25 cellular contexts compared by ENCODE assay signal in the genomic region with DNA sequence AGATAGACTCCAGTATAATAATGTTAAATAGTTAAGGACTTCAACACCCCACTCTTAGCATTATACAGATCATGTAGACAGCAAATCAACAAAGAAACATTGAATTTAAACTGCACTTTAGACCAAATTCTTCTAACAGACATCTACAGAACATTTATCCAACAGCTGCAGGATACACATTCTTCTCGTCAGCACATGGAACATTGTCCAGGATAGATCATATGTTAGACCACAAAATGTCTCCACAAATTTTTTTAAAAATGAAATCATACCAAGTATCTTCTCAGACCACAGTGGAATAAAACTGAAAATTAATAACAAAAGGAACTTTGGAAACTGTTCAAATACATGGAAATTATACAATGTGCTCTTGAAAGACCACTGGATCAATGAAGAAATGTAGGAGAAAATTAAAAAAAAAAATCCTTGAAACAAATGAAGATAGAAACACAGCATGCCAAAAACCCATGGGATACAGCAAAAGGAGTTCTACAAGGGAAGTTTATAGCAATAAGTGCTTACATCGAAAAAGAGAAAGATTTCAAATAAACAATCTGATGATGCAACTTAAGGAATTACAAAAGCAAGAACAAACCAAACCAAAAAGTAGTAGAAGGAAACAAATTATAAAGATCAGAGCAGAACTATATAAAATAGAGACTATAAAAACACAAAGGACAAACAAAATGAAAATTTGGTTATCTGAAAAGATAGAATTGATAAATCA. TPM values are rescaled to one million over a fixed set of nuclear protein-coding genes. Genes with fewer than 3 reads are reported as not detected.
"Had no signal": no experiment of that assay in that cellular context is flagged by ENCODE, and none has a peak within 500 bp of the region (broad histone marks: within the 10 kb centered on the region; RNA-seq: fewer than 3 reads in every experiment).

No MANE protein-coding gene starts in this region.

- ATAC-seq: activated CD8-positive, alpha-beta T cell treated with anti-CD3 and anti-CD28 coated beads for 36 hours; esophagus mucosa; gastrocnemius medialis; heart right ventricle; naive thymus-derived CD8-positive, alpha-beta T cell had no signal

- H3K4me3 ChIP-seq: coronary artery, gastrocnemius medialis, heart right ventricle, left ventricle myocardium inferior, skin epidermis, suprapubic skin, transverse colon, uterus had no signal

- H3K27me3 ChIP-seq: brain microvascular endothelial cell, gastrocnemius medialis, suprapubic skin, transverse colon, uterus had no signal

- H3K9me3 ChIP-seq: gastrocnemius medialis, suprapubic skin, uterus had no signal

- FAIRE-seq: endometrium had no signal

- H3K4me1 ChIP-seq: gastrocnemius medialis, heart right ventricle, left ventricle myocardium inferior, suprapubic skin, transverse colon, uterus had no signal

- DNase-seq: activated CD4-positive, alpha-beta T cell treated with anti-CD3 and anti-CD28 coated beads, Interleukin-2, amount 10 ng/mL, durations not matched to agents 24 days and 14 days; activated CD8-positive, alpha-beta T cell treated with anti-CD3 and anti-CD28 coated beads for 36 hours; activated naive CD4-positive, alpha-beta T cell treated with anti-CD3 and anti-CD28 coated beads for 36 hours; activated T-cell treated with anti-CD3 and anti-CD28 coated beads, Interleukin-2, amount 50 U/mL, for 1 hour; anterior cingulate cortex; brain microvascular endothelial cell; central memory CD4-positive, alpha-beta T cell; gastrocnemius medialis; heart right ventricle; kidney glomerular epithelial cell; left ventricle myocardium inferior; naive thymus-derived CD8-positive, alpha-beta T cell; stimulated activated CD4-positive, alpha-beta T cell treated with anti-CD3 and anti-CD28 coated beads, Interleukin-15, amount 100 ng/mL, for 24 hours; stimulated activated CD4-positive, alpha-beta T cell treated with anti-CD3 and anti-CD28 coated beads, Interleukin-2, amount 100 ng/mL, for 48 hours; T1000; transverse colon; uterus had no signal

- H3K36me3 ChIP-seq: brain microvascular endothelial cell, gastrocnemius medialis, heart right ventricle, left ventricle myocardium inferior, suprapubic skin, transverse colon, uterus had no signal

- H3K27ac ChIP-seq: brain microvascular endothelial cell, coronary artery, gastrocnemius medialis, heart right ventricle, left ventricle myocardium inferior, suprapubic skin, transverse colon, uterus had no signal

RNA-seq across cellular contexts. Expression of a gene that starts 12.3 kb away (rescaled TPM):
- total RNA-seq: activated CD4-positive, alpha-beta T cell treated with anti-CD3 and anti-CD28 coated beads, Interleukin-2, amount 10 ng/mL, durations not matched to agents 24 days and 14 days; activated CD8-positive, alpha-beta T cell treated with anti-CD3 and anti-CD28 coated beads for 36 hours; activated naive CD4-positive, alpha-beta T cell treated with anti-CD3 and anti-CD28 coated beads for 36 hours; esophagus mucosa; heart right ventricle; left ventricle myocardium inferior; mononuclear cell; naive thymus-derived CD8-positive, alpha-beta T cell; renal cortical epithelial cell; suprapubic skin; T-helper 1 cell treated with Interleukin-12 subunit alpha and Interleukin-12 subunit beta and Interleukin-4 antibody, amounts not matched to agents 30 ng/mL and 1 ng/mL, for 36 hours; transverse colon had no signal
- polyA plus RNA-seq: heart right ventricle; naive thymus-derived CD8-positive, alpha-beta T cell had no signal
